Comparison of ENCODE assay signal across 14 cellular contexts in the genomic region with DNA sequence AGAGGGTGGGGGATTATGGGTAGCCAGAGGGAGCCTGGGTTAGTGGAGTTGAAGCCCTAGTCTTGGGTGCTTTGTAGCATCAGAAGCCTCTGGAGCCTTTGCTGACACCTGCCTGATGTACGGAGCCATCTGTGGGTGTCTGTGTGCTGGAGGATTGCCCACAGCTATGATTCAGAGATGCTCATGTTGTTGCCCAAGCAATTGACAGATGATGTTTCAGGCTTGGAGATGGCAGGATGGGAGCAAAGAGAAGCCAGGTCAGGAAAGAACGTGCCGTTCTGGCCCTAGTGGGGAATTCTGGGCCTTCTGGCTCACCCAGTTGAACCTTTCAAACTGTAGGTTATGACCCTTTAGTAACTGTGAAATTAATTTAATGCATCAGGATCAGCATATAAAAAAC. TPM values are rescaled to one million over a fixed set of nuclear protein-coding genes. Genes with fewer than 3 reads are reported as not detected.
DNase-seq lines count a peak whose midpoint lies in the region; ATAC-seq and TF ChIP-seq lines count a peak whose summit lies in the region.
"Had no signal": no experiment of that assay in that cellular context is flagged by ENCODE, and none has a peak within 500 bp of the region (broad histone marks: within the 10 kb centered on the region; RNA-seq: fewer than 3 reads in every experiment).

No MANE protein-coding gene starts in this region.

- H3K79me2 ChIP-seq in trophoblast cell (ENCODE audit: control insufficient read depth, insufficient read depth, low read length, poor library complexity) = no peaks in the 10 kb centered on the region

- H3K27ac Mint-ChIP-seq in MCF 10A (ENCODE audit: low read depth, unreplicated experiment) (no peak overlapping the region), brain (peak overlapping the region in 3 of 5 experiments; percentile 3 to 78 (median 68))
- H3K27ac Mint-ChIP-seq: natural killer cell treated with Interleukin-12 subunit alpha and Interleukin-12 subunit beta and Interleukin-15 and Interleukin-18, amount 100 ng/mL, for 72 hours had no signal

- no peak overlapping the region for H2AK5ac ChIP-seq in trophoblast cell (ENCODE audit: low read length)

- no peak overlapping the region for H3K4ac ChIP-seq in trophoblast cell (ENCODE audit: low read depth, low read length)

- H3K27me3 ChIP-seq in breast epithelium (no peaks in the 10 kb centered on the region), heart right ventricle (no peaks in the 10 kb centered on the region), trophoblast cell (ENCODE audit: insufficient read depth, low read length) (no peaks in the 10 kb centered on the region)
- H3K27me3 ChIP-seq: left lung had no signal

- CTCF ChIA-PET in MCF 10A (lab: Yijun Ruan, JAX) = interaction anchor here (1.2 to 1.8 kb wide), 3 partner anchors 17 to 420 kb away, joined by 4 to 7 read pairs (median 4); no protein-coding TSS in a partner anchor

- peaks cover 53% of the 10 kb centered on the region for H3K36me3 Mint-ChIP-seq in MCF 10A (ENCODE audit: insufficient read depth, unreplicated experiment)
- H3K36me3 Mint-ChIP-seq in brain = peaks cover 58% of the 10 kb centered on the region

- H3K4me1 ChIP-seq in breast epithelium (no peaks in the 10 kb centered on the region), heart right ventricle (peaks cover 6 to 52% (median 27%) of the 10 kb centered on the region in 9 donors), trophoblast cell (ENCODE audit: control insufficient read depth in 1 of 2, insufficient read depth in 2 of 2, low read length in 2 of 2) (no peaks in the 10 kb centered on the region)

- H3K23ac ChIP-seq in trophoblast cell (ENCODE audit: low read length) = no peak overlapping the region

- H3K18ac ChIP-seq in trophoblast cell (ENCODE audit: low read length) = no peak overlapping the region

- H3K79me1 ChIP-seq in trophoblast cell (ENCODE audit: low read length) = no peaks in the 10 kb centered on the region

- intact Hi-C loops in MCF 10A (cut with micrococcal nuclease) (no loop called here), breast epithelium (cut with DNase I; ENCODE audit: low total_unique reads) (no loop called here), heart right ventricle (cut with DNase I) (no loop called here)

- H3K14ac ChIP-seq in trophoblast cell (ENCODE audit: low read length) = no peak overlapping the region

- TF ChIP-seq POLR2A in breast epithelium (IDR thresholded peaks at IDR 0.05) = no peak

- peak in 5 of 8 donors; percentile 38 to 79 (median 53) for ATAC-seq in heart right ventricle
- no peak for ATAC-seq in GM19452 (IDR thresholded peaks at IDR 0.05; ENCODE audit: unreplicated experiment)
- no peak for ATAC-seq in GM19395 (IDR thresholded peaks at IDR 0.05; ENCODE audit: unreplicated experiment)
- ATAC-seq: activated CD4-positive, CD25-positive, alpha-beta regulatory T cell treated with anti-CD3 and anti-CD28 coated beads, Interleukin-2, amount 50 U/mL, for 24 hours; left lung; natural killer cell treated with Interleukin-12 subunit alpha and Interleukin-12 subunit beta and Interleukin-15 and Interleukin-18, amount 100 ng/mL, for 72 hours had no signal

- no peak overlapping the region for H2BK12ac ChIP-seq in trophoblast cell (ENCODE audit: low read length)

- H3K4me3 Mint-ChIP-seq in MCF 10A (ENCODE audit: unreplicated experiment) (no peak overlapping the region), brain (no peak overlapping the region)
- H3K4me3 Mint-ChIP-seq: natural killer cell treated with Interleukin-12 subunit alpha and Interleukin-12 subunit beta and Interleukin-15 and Interleukin-18, amount 100 ng/mL, for 72 hours had no signal

- peaks cover 10% of the 10 kb centered on the region for H3K4me1 Mint-ChIP-seq in MCF 10A (ENCODE audit: insufficient read depth, unreplicated experiment)
- no peaks in the 10 kb centered on the region for H3K4me1 Mint-ChIP-seq in brain

- H3K9me3 Mint-ChIP-seq in MCF 10A (ENCODE audit: unreplicated experiment) (peaks cover 11% of the 10 kb centered on the region), brain (peaks cover 8 to 24% (median 12%) of the 10 kb centered on the region in 5 experiments)

- POLR2A ChIA-PET in MCF 10A (lab: Yijun Ruan, JAX) = interaction anchor here (0.7 to 2.0 kb wide), 5 partner anchors 17 to 1168 kb away, joined by 3 to 15 read pairs (median 3); a partner anchor contains a TSS

- no peak overlapping the region for H2BK5ac ChIP-seq in trophoblast cell (ENCODE audit: low read depth, low read length, poor library complexity)

- 40 to 67% methylated on average over 3 of the region's 3 CpGs for WGBS in heart right ventricle, 2 donors
- no CpG with 5 or more reads among the region's 3 CpGs for WGBS in trophoblast cell (ENCODE audit: extremely low coverage, insufficient coverage, insufficient read length)

- H4K8ac ChIP-seq in trophoblast cell (ENCODE audit: low read depth, low read length) = no peak overlapping the region

- DNase-seq in MCF 10A (ENCODE audit: unreplicated experiment) (peak; percentile 94), breast epithelium (ENCODE audit: low spot score in 2 of 2) (no peak), heart right ventricle (no peak), trophoblast cell (no peak)
- DNase-seq in stimulated activated CD4-positive, alpha-beta T cell treated with anti-CD3 and anti-CD28 coated beads, Interleukin-4, amount 100 ng/mL, for 1 hour = no peak
- DNase-seq: glutamatergic neuron, left lung, NCI-H2029 had no signal

- H4K91ac ChIP-seq in trophoblast cell (ENCODE audit: low read depth, low read length) = no peak overlapping the region

- H3K9ac ChIP-seq in trophoblast cell (ENCODE audit: low read length) = no peak overlapping the region
- H3K9ac ChIP-seq: KMS-11 had no signal

- H3K9me3 ChIP-seq in breast epithelium (peaks cover 9 to 19% of the 10 kb centered on the region in 2 donors), heart right ventricle (peaks cover 0 to 17% (median 0%) of the 10 kb centered on the region in 11 donors), trophoblast cell (ENCODE audit: insufficient read depth, low read depth, low read length) (peaks cover 2% of the 10 kb centered on the region)

- no peak for TF ChIP-seq CTCF in MCF 10A (IDR thresholded peaks at IDR 0.05; ENCODE audit: unreplicated experiment)
- TF ChIP-seq CTCF in breast epithelium (IDR thresholded peaks at IDR 0.05) = no peak
- no peak for TF ChIP-seq CTCF in brain (conservative IDR thresholded peaks at IDR 0.05)
- TF ChIP-seq CTCF in heart right ventricle (IDR thresholded peaks at IDR 0.05) = no peak

- H3K27me3 Mint-ChIP-seq in MCF 10A (ENCODE audit: insufficient read depth, unreplicated experiment) (no peaks in the 10 kb centered on the region), brain (no peaks in the 10 kb centered on the region)
- H3K27me3 Mint-ChIP-seq: natural killer cell treated with Interleukin-12 subunit alpha and Interleukin-12 subunit beta and Interleukin-15 and Interleukin-18, amount 100 ng/mL, for 72 hours had no signal

- H3K27ac ChIP-seq in breast epithelium (no peak overlapping the region), heart right ventricle (peak overlapping the region in 9 of 10 donors; percentile 2 to 90 (median 53)), trophoblast cell (ENCODE audit: low read depth, low read length) (no peak overlapping the region)
- H3K27ac ChIP-seq: KMS-11, left lung had no signal

- H3K4me3 ChIP-seq in breast epithelium (no peak overlapping the region), heart right ventricle (no peak overlapping the region), trophoblast cell (ENCODE audit: low read depth, low read length) (no peak overlapping the region)
- H3K4me3 ChIP-seq: left lung had no signal

- no peak overlapping the region for H4K12ac ChIP-seq in trophoblast cell (ENCODE audit: low read depth, low read length)

- no peak overlapping the region for H2BK120ac ChIP-seq in trophoblast cell (ENCODE audit: insufficient read depth, low read length, poor library complexity)

- no TSS peak for BruUV-seq in MCF 10A (replicated peaks; lab: Mats Ljungman, UMichigan)

- no peak overlapping the region for H3K4me2 ChIP-seq in trophoblast cell (ENCODE audit: low read length)
- H3K4me2 ChIP-seq: KMS-11 had no signal

- H3K36me3 ChIP-seq in breast epithelium (no peaks in the 10 kb centered on the region), heart right ventricle (peaks cover 0 to 65% (median 14%) of the 10 kb centered on the region in 9 donors), trophoblast cell (ENCODE audit: control insufficient read depth in 1 of 2, insufficient read depth in 2 of 2, low read length in 2 of 2) (no peaks in the 10 kb centered on the region)

- H2AFZ ChIP-seq in trophoblast cell (ENCODE audit: insufficient read depth, low read length, poor library complexity) = no peak overlapping the region

RNA-seq across cellular contexts. Expression of a gene that starts 27.6 kb away (rescaled TPM):
- total RNA-seq in MCF 10A (2022) = 22.1 and 26.4 TPM in 2 replicates
- total RNA-seq in breast epithelium = 100 to 1,000 TPM in 1 of 3 donors, 10 to 100 TPM in 2; 51.8 to 307 (median 60.6) TPM
- 99.6 TPM for polyA plus RNA-seq in brain (ENCODE audit: insufficient read depth, low read depth, low replicate concordance)
- total RNA-seq in heart right ventricle = 100 to 1,000 TPM; 167 to 495 (median 266) TPM
- 100 to 1,000 TPM; 136 to 242 TPM for polyA plus RNA-seq in heart right ventricle
- polyA plus RNA-seq in trophoblast cell (2013) = 4.5 TPM in 2 replicates

Comparison
In these comparisons a context has a peak if more than half of its experiments do, and no peak if none do; other contexts are left out.
1. H3K27ac ChIP-seq: peak in heart right ventricle (9 of 10); none in breast epithelium (0 of 2) and trophoblast cell (single experiment).
2. ATAC-seq: peak in heart right ventricle (5 of 8); none in GM19452 (single experiment) and GM19395 (single experiment).